Comparison of ENCODE assay signal across 19 cellular contexts in the genomic region with DNA sequence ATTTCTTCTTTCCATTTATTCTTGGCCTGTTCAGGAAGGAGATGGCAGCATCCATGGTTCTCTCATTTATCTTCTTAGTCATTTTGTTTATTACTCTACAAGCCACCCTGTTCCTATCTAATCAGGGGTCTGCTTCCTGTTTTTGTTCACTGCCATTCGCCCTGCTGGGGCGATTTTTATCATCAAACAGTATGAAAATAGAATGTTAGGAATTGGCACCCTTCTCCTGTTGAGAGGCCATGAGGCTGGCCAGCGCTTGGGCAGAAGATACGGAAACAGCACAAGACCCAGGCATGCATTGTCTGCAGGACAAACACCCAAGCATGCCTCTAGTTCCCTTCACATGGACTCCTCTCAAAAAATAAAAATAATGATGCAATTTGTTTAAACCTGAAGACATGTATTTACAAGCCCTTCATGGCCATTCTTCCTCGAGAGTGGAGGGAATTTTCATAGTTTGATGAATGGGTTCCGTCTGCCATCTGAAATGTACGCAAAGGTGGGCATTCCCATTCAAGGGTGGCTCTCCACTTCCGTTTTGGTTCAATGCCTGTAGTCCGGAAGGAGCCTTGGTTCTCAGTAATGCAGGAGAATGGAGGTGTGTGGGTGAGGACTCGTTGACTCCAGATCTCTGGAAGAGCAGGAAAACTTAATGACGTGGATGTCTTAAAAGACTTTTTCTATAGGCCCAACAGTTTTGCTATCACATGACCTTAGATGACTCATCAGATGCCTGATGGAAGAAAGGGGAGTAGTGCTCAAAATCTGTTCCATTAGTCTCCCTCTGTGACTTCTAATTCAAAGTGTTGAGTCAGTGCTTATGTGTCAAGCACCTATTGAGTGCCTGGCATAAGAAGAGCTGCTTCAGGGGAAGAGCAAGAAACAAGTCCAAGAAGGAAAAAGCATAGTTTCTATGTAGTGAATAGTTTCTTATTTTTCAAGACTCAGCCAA.
A peak's percentile ranks its signal among the peaks of the same experiment; 100 is the strongest.
DNase-seq lines count a peak whose midpoint lies in the region; ATAC-seq, FAIRE-seq and TF ChIP-seq lines count a peak whose summit lies in the region.
"Had no signal": no experiment of that assay in that cellular context is flagged by ENCODE, and none has a peak within 500 bp of the region (broad histone marks: within the 10 kb centered on the region; RNA-seq: fewer than 3 reads in every experiment).

No MANE protein-coding gene starts in this region.

- no peaks in the 10 kb centered on the region for H3K9me3 ChIP-seq in cardiac muscle cell (ENCODE audit: low read depth)
- H3K9me3 ChIP-seq: uterus had no signal

- TF ChIP-seq CTCF in cardiac muscle cell (IDR thresholded peaks at IDR 0.05; ENCODE audit: low read depth, low read length) (no peak), fibroblast of pulmonary artery (IDR thresholded peaks at IDR 0.05; ENCODE audit: low read length, missing control alignments) (no peak)

- no peak for FAIRE-seq in urothelium cell line (lab: Jason Lieb, UNC)

- no peaks in the 10 kb centered on the region for H3K27me3 ChIP-seq in cardiac muscle cell
- H3K27me3 ChIP-seq: uterus had no signal

- DNase-seq in cardiac muscle cell (ENCODE audit: low read depth in 1 of 2, low spot score in 1 of 2) = peak; percentile 24 to 32
- DNase-seq in left cardiac atrium = no peak
- peak; percentile 14 for DNase-seq in SW480 (ENCODE audit: low spot score)
- DNase-seq in fibroblast of pulmonary artery (ENCODE audit: low read depth) = peak; percentile 36
- peak; percentile 21 for DNase-seq in urothelium cell line (ENCODE audit: low spot score)
- DNase-seq in SKM-1 (lab: John Stamatoyannopoulos, UW; ENCODE audit: unreplicated experiment) = no peak
- no peak for DNase-seq in SKM-1 treated with dmso at 0.1 percent for 144 hours (lab: John Stamatoyannopoulos, UW; ENCODE audit: unreplicated experiment)
- DNase-seq: activated naive CD8-positive, alpha-beta T cell treated with anti-CD3 and anti-CD28 coated beads for 36 hours; activated T-cell treated with anti-CD3 and anti-CD28 coated beads, Interleukin-2, amount 50 U/mL, for 24 hours; erythroblast; GOT3; KG1; NCI-H1417 treated with DMSO at 0.1 percent for 48 hours; NCI-H446; right cardiac atrium; stimulated activated CD4-positive, alpha-beta T cell treated with anti-CD3 and anti-CD28 coated beads, Interleukin-2, amount 100 ng/mL, for 48 hours; T1000; uterus had no signal

- H3K27ac ChIP-seq in cardiac muscle cell = no peak overlapping the region
- H3K27ac ChIP-seq: uterus had no signal

- H3K4me3 ChIP-seq in cardiac muscle cell (no peak overlapping the region), fibroblast of pulmonary artery (replicated peaks; ENCODE audit: low read depth, low read length) (no peak overlapping the region)
- H3K4me3 ChIP-seq: uterus had no signal

- peaks cover 10% of the 10 kb centered on the region for H3K4me1 ChIP-seq in cardiac muscle cell (ENCODE audit: low read depth)
- H3K4me1 ChIP-seq: uterus had no signal

- intact Hi-C loops in left cardiac atrium (cut with DNase I) = no loop called here

- no peaks in the 10 kb centered on the region for H3K36me3 ChIP-seq in cardiac muscle cell
- H3K36me3 ChIP-seq: uterus had no signal

- no peak for ATAC-seq in left cardiac atrium
- no peak for ATAC-seq in HG03039 (IDR thresholded peaks at IDR 0.05; ENCODE audit: unreplicated experiment)
- ATAC-seq: right cardiac atrium had no signal

Comparison
In these comparisons a context has a peak if more than half of its experiments do, and no peak if none do; other contexts are left out.
1. DNase-seq: peak in cardiac muscle cell (2 of 2), SW480 (single experiment), fibroblast of pulmonary artery (single experiment) and urothelium cell line (single experiment); none in left cardiac atrium (single experiment), SKM-1 (single experiment) and SKM-1 treated with dmso at 0.1 percent for 144 hours (single experiment).